In genomic region chr10:127918570-127918969, GRCh38 we compare ENCODE assay signal across 25 cellular contexts. TPM values are rescaled to one million over a fixed set of nuclear protein-coding genes. Genes with fewer than 3 reads are reported as not detected.
DNase-seq lines count a peak whose midpoint lies in the region; ATAC-seq, FAIRE-seq and TF ChIP-seq lines count a peak whose summit lies in the region.
"Had no signal": no experiment of that assay in that cellular context is flagged by ENCODE, and none has a peak within 500 bp of the region (broad histone marks: within the 10 kb centered on the region; RNA-seq: fewer than 3 reads in every experiment).

No MANE protein-coding gene starts in this region.

- no peaks in the 10 kb centered on the region for H3K36me3 Mint-ChIP-seq in activated CD8-positive, alpha-beta memory T cell treated with anti-CD3 and anti-CD28 coated beads, Interleukin-2, amount 10 ng/mL, durations not matched to agents 7 days and 5 days
- H3K36me3 Mint-ChIP-seq: activated naive CD8-positive, alpha-beta T cell treated with anti-CD3 and anti-CD28 coated beads for 36 hours; brain; natural killer cell treated with Interleukin-12 subunit alpha and Interleukin-12 subunit beta and Interleukin-15 and Interleukin-18, amount 100 ng/mL, for 72 hours had no signal

- H4K20me1 ChIP-seq in BLaER1 = no peaks in the 10 kb centered on the region

- no peak for FAIRE-seq in GM12891 (lab: Jason Lieb, UNC)
- FAIRE-seq: endometrium, islet of Langerhans had no signal

- 0 out of 2 replicates have a peak overlapping the region, but pooled peaks have one; percentile 84 for H3K27ac ChIP-seq in BLaER1
- H3K27ac ChIP-seq in gastroesophageal sphincter = no peak overlapping the region
- H3K27ac ChIP-seq in neuronal stem cell (replicated peaks; ENCODE audit: low read length) = no peak overlapping the region
- H3K27ac ChIP-seq: SK-N-MC, vagina had no signal

- H3K4me3 ChIP-seq in BLaER1 (no peak overlapping the region), NB4 (ENCODE audit: low read depth, low read length) (no peak overlapping the region), gastroesophageal sphincter (no peak overlapping the region), neuronal stem cell (ENCODE audit: low read length in 2 of 2) (no peak overlapping the region)
- H3K4me3 ChIP-seq: coronary artery, SK-N-MC, vagina had no signal

- H3K4me2 ChIP-seq in BLaER1 (peak overlapping the region; percentile 84), neuronal stem cell (ENCODE audit: insufficient read depth, low read length, poor library complexity, severe bottlenecking) (no peak overlapping the region)

- CTCF ChIA-PET in activated CD8-positive, alpha-beta memory T cell treated with anti-CD3 and anti-CD28 coated beads, Interleukin-2, amount 10 ng/mL, durations not matched to agents 7 days and 5 days (lab: Charles Lee) = interaction anchor here (1.8 kb wide), 2 partner anchors 13 to 93 kb away, joined by 4 read pairs; no protein-coding TSS in a partner anchor

- H3K14ac ChIP-seq in neuronal stem cell (ENCODE audit: low read length) = no peak overlapping the region

- no peak overlapping the region for H3K27ac Mint-ChIP-seq in activated CD8-positive, alpha-beta memory T cell treated with anti-CD3 and anti-CD28 coated beads, Interleukin-2, amount 10 ng/mL, durations not matched to agents 7 days and 5 days
- H3K27ac Mint-ChIP-seq: activated naive CD8-positive, alpha-beta T cell treated with anti-CD3 and anti-CD28 coated beads for 36 hours; activated T-helper 1 cell treated with anti-CD3 and anti-CD28 coated beads, Interleukin-12 subunit alpha, Interleukin-12 subunit beta, Interleukin-2, Interleukin-4 antibody, amounts not matched to agents 30 ng/mL and 10 ng/mL and 1 ng/mL, durations not matched to agents 14 hours and 24 hours and 36 hours; brain; HFFc6 had no signal

- peaks cover 54% of the 10 kb centered on the region for H3K4me1 ChIP-seq in BLaER1
- peaks cover 0 to 30% (median 14%) of the 10 kb centered on the region in 3 donors for H3K4me1 ChIP-seq in gastroesophageal sphincter
- H3K4me1 ChIP-seq in neuronal stem cell (ENCODE audit: control insufficient read depth in 2 of 2, insufficient read depth in 1 of 2, low read depth in 1 of 2, low read length in 2 of 2) = no peaks in the 10 kb centered on the region
- H3K4me1 ChIP-seq: vagina had no signal

- peak overlapping the region; percentile 52 for H3K18ac ChIP-seq in neuronal stem cell (ENCODE audit: low read length)

- H3K79me1 ChIP-seq in neuronal stem cell (ENCODE audit: low read depth, low read length) = no peaks in the 10 kb centered on the region

- no peak for TF ChIP-seq EP300 in gastroesophageal sphincter (IDR thresholded peaks at IDR 0.05)

- peak; percentile 34 for ATAC-seq in gastroesophageal sphincter
- ATAC-seq in activated CD8-positive, alpha-beta memory T cell treated with anti-CD3 and anti-CD28 coated beads, Interleukin-2, amount 10 ng/mL, durations not matched to agents 7 days and 5 days = no peak
- ATAC-seq in HG02571 (IDR thresholded peaks at IDR 0.05; ENCODE audit: unreplicated experiment) = no peak

- no peaks in the 10 kb centered on the region; the same call in 1 of the 2 replicates for H3K36me3 ChIP-seq in BLaER1
- H3K36me3 ChIP-seq in gastroesophageal sphincter = no peaks in the 10 kb centered on the region
- no peaks in the 10 kb centered on the region for H3K36me3 ChIP-seq in neuronal stem cell (replicated peaks in 1 of 2; ENCODE audit: control insufficient read depth in 2 of 2, insufficient read depth in 2 of 2, low read length in 2 of 2)
- H3K36me3 ChIP-seq: vagina had no signal

- peaks cover 5% of the 10 kb centered on the region for H3K4me1 Mint-ChIP-seq in activated CD8-positive, alpha-beta memory T cell treated with anti-CD3 and anti-CD28 coated beads, Interleukin-2, amount 10 ng/mL, durations not matched to agents 7 days and 5 days

- no peak overlapping the region for H2BK12ac ChIP-seq in neuronal stem cell (ENCODE audit: low read length)

- no peak overlapping the region for H2BK5ac ChIP-seq in neuronal stem cell (ENCODE audit: low read length)

- no peak overlapping the region for H3K4me3 Mint-ChIP-seq in activated CD8-positive, alpha-beta memory T cell treated with anti-CD3 and anti-CD28 coated beads, Interleukin-2, amount 10 ng/mL, durations not matched to agents 7 days and 5 days
- H3K4me3 Mint-ChIP-seq: activated naive CD8-positive, alpha-beta T cell treated with anti-CD3 and anti-CD28 coated beads for 36 hours; activated T-helper 1 cell treated with anti-CD3 and anti-CD28 coated beads, Interleukin-12 subunit alpha, Interleukin-12 subunit beta, Interleukin-2, Interleukin-4 antibody, amounts not matched to agents 30 ng/mL and 10 ng/mL and 1 ng/mL, durations not matched to agents 14 hours and 24 hours and 36 hours; brain; HFFc6; natural killer cell treated with Interleukin-12 subunit alpha and Interleukin-12 subunit beta and Interleukin-15 and Interleukin-18, amount 100 ng/mL, for 72 hours had no signal

- peak; percentile 58 for DNase-seq in NB4 (ENCODE audit: low read depth)
- DNase-seq in neuronal stem cell (ENCODE audit: low spot score) = no peak
- DNase-seq in NCI-H345 treated with DMSO at 0.1 percent for 48 hours (lab: John Stamatoyannopoulos, UW; ENCODE audit: unreplicated experiment) = no peak
- no peak for DNase-seq in activated CD8-positive, alpha-beta memory T cell treated with anti-CD3 and anti-CD28 coated beads, Interleukin-2, amount 10 ng/mL, durations not matched to agents 7 days and 5 days
- no peak for DNase-seq in GM12891 (ENCODE audit: insufficient read length, low spot score)
- DNase-seq: activated CD4-positive, CD25-positive, alpha-beta regulatory T cell treated with anti-CD3 and anti-CD28 coated beads, Interleukin-2, amount 50 U/mL, for 72 hours; activated CD8-positive, alpha-beta memory T cell treated with anti-CD3 and anti-CD28 coated beads for 24 hours; activated naive CD8-positive, alpha-beta T cell treated with anti-CD3 and anti-CD28 coated beads for 36 hours; COR-L47; HFFc6; NCI-H1694; stimulated activated CD4-positive, alpha-beta T cell treated with anti-CD3 and anti-CD28 coated beads, Interleukin-4, amount 100 ng/mL, for 4 hours had no signal

- H4K8ac ChIP-seq in neuronal stem cell (ENCODE audit: low read depth, low read length) = no peak overlapping the region

- no peak overlapping the region for H2BK120ac ChIP-seq in neuronal stem cell (ENCODE audit: low read depth, low read length)

- no peak overlapping the region for H3K4ac ChIP-seq in neuronal stem cell (ENCODE audit: low read length)

- H3K9me3 Mint-ChIP-seq in activated CD8-positive, alpha-beta memory T cell treated with anti-CD3 and anti-CD28 coated beads, Interleukin-2, amount 10 ng/mL, durations not matched to agents 7 days and 5 days (ENCODE audit: low read depth) = no peaks in the 10 kb centered on the region
- H3K9me3 Mint-ChIP-seq: activated naive CD8-positive, alpha-beta T cell treated with anti-CD3 and anti-CD28 coated beads for 36 hours; natural killer cell treated with Interleukin-12 subunit alpha and Interleukin-12 subunit beta and Interleukin-15 and Interleukin-18, amount 100 ng/mL, for 72 hours had no signal

- no peak overlapping the region for H3K23ac ChIP-seq in neuronal stem cell (ENCODE audit: low read depth, low read length, poor library complexity)

- H2AK5ac ChIP-seq in neuronal stem cell (ENCODE audit: low read depth, low read length) = no peak overlapping the region

- H4K91ac ChIP-seq in neuronal stem cell (ENCODE audit: low read depth, low read length, poor library complexity) = no peak overlapping the region

- peaks cover 10% of the 10 kb centered on the region for H3K9me3 ChIP-seq in BLaER1
- no peaks in the 10 kb centered on the region for H3K9me3 ChIP-seq in gastroesophageal sphincter
- H3K9me3 ChIP-seq in neuronal stem cell (replicated peaks in 1 of 2; ENCODE audit: control insufficient read depth in 2 of 2, insufficient read depth in 1 of 2, low read depth in 1 of 2, low read length in 2 of 2) = no peaks in the 10 kb centered on the region
- H3K9me3 ChIP-seq: vagina had no signal

- TF ChIP-seq CTCF in NB4 (IDR thresholded peaks at IDR 0.05; ENCODE audit: low read depth, low read length) = no peak
- TF ChIP-seq CTCF in gastroesophageal sphincter (IDR thresholded peaks at IDR 0.05) = no peak

- H3K27me3 Mint-ChIP-seq in activated CD8-positive, alpha-beta memory T cell treated with anti-CD3 and anti-CD28 coated beads, Interleukin-2, amount 10 ng/mL, durations not matched to agents 7 days and 5 days = no peaks in the 10 kb centered on the region
- H3K27me3 Mint-ChIP-seq: activated naive CD8-positive, alpha-beta T cell treated with anti-CD3 and anti-CD28 coated beads for 36 hours; natural killer cell treated with Interleukin-12 subunit alpha and Interleukin-12 subunit beta and Interleukin-15 and Interleukin-18, amount 100 ng/mL, for 72 hours had no signal

- no peaks in the 10 kb centered on the region for H3K27me3 ChIP-seq in BLaER1
- no peaks in the 10 kb centered on the region for H3K27me3 ChIP-seq in gastroesophageal sphincter
- no peaks in the 10 kb centered on the region for H3K27me3 ChIP-seq in neuronal stem cell (ENCODE audit: control insufficient read depth in 3 of 3, insufficient read depth in 3 of 3, low read depth in 1 of 3, low read length in 3 of 3)
- H3K27me3 ChIP-seq: vagina had no signal

- H2BK15ac ChIP-seq in neuronal stem cell (ENCODE audit: low read length) = no peak overlapping the region

- WGBS in gastroesophageal sphincter (ENCODE audit: low coverage in 1 of 2), 2 donors = 96 to 98% methylated on average over 5 of the region's 5 CpGs
- no CpG with 5 or more reads among the region's 5 CpGs for WGBS in neuronal stem cell (ENCODE audit: extremely low coverage in 2 of 2, insufficient read length in 2 of 2, insufficient replicate concordance in 1 of 2), 2 donors

- no peak for TF ChIP-seq POLR2A in NB4 (IDR thresholded peaks at IDR 0.05; ENCODE audit: extremely low read depth, insufficient read length)
- TF ChIP-seq POLR2A in gastroesophageal sphincter (IDR thresholded peaks at IDR 0.05) = no peak
- TF ChIP-seq POLR2A in GM12891 (IDR thresholded peaks at IDR 0.05; ENCODE audit: low read depth, low read length) = no peak

- no peak overlapping the region for H2AFZ ChIP-seq in neuronal stem cell (ENCODE audit: low read length)

- H3K9ac ChIP-seq in BLaER1 = no peak overlapping the region
- H3K9ac ChIP-seq in neuronal stem cell (ENCODE audit: low read depth, low read length, poor library complexity) = no peak overlapping the region

TF ChIP-seq in GM12891, 5 proteins besides CTCF, POLR2A, EP300 and RAD21 (continues in another document):
- no peak for TF ChIP-seq POLR2AphosphoS5 (IDR thresholded peaks at IDR 0.05; ENCODE audit: low read depth, low read length)

RNA-seq across cellular contexts. Expression of gene PTPRE, which starts 11.7 kb away (rescaled TPM):
- total RNA-seq in gastroesophageal sphincter = 10 to 100 TPM in 1 of 4 donors, 1 to 10 TPM in 3; 6.4 to 16.4 (median 8.5) TPM
- polyA plus RNA-seq in neuronal stem cell (2013, experiment 1 of 2) = 0.52 TPM
- 1.0 TPM for polyA plus RNA-seq in neuronal stem cell (2013, experiment 2 of 2)
- total RNA-seq in activated CD8-positive, alpha-beta memory T cell treated with anti-CD3 and anti-CD28 coated beads, Interleukin-2, amount 10 ng/mL, durations not matched to agents 7 days and 5 days = 10 to 100 TPM; 16.5 to 27.1 TPM
- polyA plus RNA-seq in GM12891 (2012; ENCODE audit: low read depth, missing spikeins) = 1.4 TPM

RNA-seq across cellular contexts. Expression of gene CLRN3, which starts 25.8 kb away (rescaled TPM):
- total RNA-seq in gastroesophageal sphincter = not detected
- polyA plus RNA-seq in neuronal stem cell (2013, experiment 1 of 2) = not detected
- not detected for polyA plus RNA-seq in neuronal stem cell (2013, experiment 2 of 2)
- not detected for total RNA-seq in activated CD8-positive, alpha-beta memory T cell treated with anti-CD3 and anti-CD28 coated beads, Interleukin-2, amount 10 ng/mL, durations not matched to agents 7 days and 5 days
- polyA plus RNA-seq in GM12891 (2012; ENCODE audit: low read depth, missing spikeins) = not detected
- total RNA-seq: activated naive CD8-positive, alpha-beta T cell treated with anti-CD3 and anti-CD28 coated beads for 36 hours; activated T-helper 1 cell treated with anti-CD3 and anti-CD28 coated beads, Interleukin-12 subunit alpha, Interleukin-12 subunit beta, Interleukin-2, Interleukin-4 antibody, amounts not matched to agents 30 ng/mL and 10 ng/mL and 1 ng/mL, durations not matched to agents 14 hours and 24 hours and 36 hours; Daoy; HFFc6; natural killer cell treated with Interleukin-12 subunit alpha and Interleukin-12 subunit beta and Interleukin-15 and Interleukin-18, amount 100 ng/mL, for 72 hours; vagina had no signal
- polyA plus RNA-seq: AG04450 had no signal
